Comparison of ENCODE assay signal across 1 cellular context in the genomic region with DNA sequence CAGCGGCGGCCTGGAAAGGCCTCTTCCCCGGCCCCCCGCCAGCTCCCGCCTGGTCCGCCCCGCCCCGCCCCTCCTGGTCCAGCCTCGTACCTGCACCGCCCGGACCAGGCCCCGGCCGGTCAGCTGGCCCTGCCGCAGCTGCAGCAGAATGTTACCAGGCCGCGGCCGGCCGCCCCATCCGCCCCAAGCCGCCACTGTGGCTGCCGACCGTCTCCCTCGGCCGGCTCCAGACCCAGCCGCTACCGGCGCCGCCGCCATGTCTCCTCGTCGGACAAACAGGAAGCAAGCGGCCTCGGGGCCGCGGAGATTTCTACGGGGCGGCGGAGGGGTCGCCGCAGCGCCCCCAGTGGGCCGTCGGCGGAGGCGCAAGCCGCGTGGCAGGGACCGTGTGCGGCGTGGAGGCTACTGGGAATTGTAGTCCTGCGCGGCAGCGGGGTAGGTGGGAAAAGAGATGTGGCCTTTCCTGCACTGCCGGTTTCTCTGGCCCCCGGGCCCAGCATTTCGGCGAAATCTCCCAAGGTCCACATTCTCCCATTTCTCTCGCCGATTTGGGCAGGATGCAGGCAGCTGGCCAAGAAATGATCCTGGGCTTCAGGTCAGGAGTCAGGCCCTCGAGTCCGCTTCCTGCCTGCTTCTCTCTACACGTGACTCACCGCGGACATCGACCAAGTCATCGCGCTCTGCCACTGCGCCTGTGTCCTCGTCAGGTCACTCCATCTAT.
TF ChIP-seq lines count a peak whose summit lies in the region.

A gene with protein sequence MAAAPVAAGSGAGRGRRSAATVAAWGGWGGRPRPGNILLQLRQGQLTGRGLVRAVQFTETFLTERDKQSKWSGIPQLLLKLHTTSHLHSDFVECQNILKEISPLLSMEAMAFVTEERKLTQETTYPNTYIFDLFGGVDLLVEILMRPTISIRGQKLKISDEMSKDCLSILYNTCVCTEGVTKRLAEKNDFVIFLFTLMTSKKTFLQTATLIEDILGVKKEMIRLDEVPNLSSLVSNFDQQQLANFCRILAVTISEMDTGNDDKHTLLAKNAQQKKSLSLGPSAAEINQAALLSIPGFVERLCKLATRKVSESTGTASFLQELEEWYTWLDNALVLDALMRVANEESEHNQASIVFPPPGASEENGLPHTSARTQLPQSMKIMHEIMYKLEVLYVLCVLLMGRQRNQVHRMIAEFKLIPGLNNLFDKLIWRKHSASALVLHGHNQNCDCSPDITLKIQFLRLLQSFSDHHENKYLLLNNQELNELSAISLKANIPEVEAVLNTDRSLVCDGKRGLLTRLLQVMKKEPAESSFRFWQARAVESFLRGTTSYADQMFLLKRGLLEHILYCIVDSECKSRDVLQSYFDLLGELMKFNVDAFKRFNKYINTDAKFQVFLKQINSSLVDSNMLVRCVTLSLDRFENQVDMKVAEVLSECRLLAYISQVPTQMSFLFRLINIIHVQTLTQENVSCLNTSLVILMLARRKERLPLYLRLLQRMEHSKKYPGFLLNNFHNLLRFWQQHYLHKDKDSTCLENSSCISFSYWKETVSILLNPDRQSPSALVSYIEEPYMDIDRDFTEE (minus strand): TSS at position 284 of the 721 bp plus-strand sequence. CDS start 26 bp downstream, at position 258.

TF ChIP-seq in HepG2, 621 proteins besides CTCF, POLR2A, EP300 and RAD21 (continued from another document and continues in another):
- no peak for TF ChIP-seq PREB (CRISPR knock-in tag; IDR thresholded peaks at IDR 0.05)
- TF ChIP-seq ZNF883 (CRISPR knock-in tag; IDR thresholded peaks at IDR 0.05; ENCODE audit: not compliant biosample characterization) = no peak
- TF ChIP-seq POLR2AphosphoS5 (IDR thresholded peaks at IDR 0.05; ENCODE audit: low read depth, low read length) = peak; percentile 90
- no peak for TF ChIP-seq SSRP1 (CRISPR knock-in tag; IDR thresholded peaks at IDR 0.05)
- TF ChIP-seq, protein P1, sequence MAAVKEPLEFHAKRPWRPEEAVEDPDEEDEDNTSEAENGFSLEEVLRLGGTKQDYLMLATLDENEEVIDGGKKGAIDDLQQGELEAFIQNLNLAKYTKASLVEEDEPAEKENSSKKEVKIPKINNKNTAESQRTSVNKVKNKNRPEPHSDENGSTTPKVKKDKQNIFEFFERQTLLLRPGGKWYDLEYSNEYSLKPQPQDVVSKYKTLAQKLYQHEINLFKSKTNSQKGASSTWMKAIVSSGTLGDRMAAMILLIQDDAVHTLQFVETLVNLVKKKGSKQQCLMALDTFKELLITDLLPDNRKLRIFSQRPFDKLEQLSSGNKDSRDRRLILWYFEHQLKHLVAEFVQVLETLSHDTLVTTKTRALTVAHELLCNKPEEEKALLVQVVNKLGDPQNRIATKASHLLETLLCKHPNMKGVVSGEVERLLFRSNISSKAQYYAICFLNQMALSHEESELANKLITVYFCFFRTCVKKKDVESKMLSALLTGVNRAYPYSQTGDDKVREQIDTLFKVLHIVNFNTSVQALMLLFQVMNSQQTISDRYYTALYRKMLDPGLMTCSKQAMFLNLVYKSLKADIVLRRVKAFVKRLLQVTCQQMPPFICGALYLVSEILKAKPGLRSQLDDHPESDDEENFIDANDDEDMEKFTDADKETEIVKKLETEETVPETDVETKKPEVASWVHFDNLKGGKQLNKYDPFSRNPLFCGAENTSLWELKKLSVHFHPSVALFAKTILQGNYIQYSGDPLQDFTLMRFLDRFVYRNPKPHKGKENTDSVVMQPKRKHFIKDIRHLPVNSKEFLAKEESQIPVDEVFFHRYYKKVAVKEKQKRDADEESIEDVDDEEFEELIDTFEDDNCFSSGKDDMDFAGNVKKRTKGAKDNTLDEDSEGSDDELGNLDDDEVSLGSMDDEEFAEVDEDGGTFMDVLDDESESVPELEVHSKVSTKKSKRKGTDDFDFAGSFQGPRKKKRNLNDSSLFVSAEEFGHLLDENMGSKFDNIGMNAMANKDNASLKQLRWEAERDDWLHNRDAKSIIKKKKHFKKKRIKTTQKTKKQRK (IDR thresholded peaks at IDR 0.05; ENCODE audit: low read length) = no peak
- TF ChIP-seq GLMP (CRISPR knock-in tag; IDR thresholded peaks at IDR 0.05; ENCODE audit: borderline replicate concordance) = peak; percentile 79; the same call in 1 of the 2 replicates
- TF ChIP-seq SP5 (CRISPR knock-in tag; IDR thresholded peaks at IDR 0.05; ENCODE audit: borderline replicate concordance, low read depth) = peak; percentile 43; the same call in 1 of the 2 replicates
- TF ChIP-seq, protein P2, sequence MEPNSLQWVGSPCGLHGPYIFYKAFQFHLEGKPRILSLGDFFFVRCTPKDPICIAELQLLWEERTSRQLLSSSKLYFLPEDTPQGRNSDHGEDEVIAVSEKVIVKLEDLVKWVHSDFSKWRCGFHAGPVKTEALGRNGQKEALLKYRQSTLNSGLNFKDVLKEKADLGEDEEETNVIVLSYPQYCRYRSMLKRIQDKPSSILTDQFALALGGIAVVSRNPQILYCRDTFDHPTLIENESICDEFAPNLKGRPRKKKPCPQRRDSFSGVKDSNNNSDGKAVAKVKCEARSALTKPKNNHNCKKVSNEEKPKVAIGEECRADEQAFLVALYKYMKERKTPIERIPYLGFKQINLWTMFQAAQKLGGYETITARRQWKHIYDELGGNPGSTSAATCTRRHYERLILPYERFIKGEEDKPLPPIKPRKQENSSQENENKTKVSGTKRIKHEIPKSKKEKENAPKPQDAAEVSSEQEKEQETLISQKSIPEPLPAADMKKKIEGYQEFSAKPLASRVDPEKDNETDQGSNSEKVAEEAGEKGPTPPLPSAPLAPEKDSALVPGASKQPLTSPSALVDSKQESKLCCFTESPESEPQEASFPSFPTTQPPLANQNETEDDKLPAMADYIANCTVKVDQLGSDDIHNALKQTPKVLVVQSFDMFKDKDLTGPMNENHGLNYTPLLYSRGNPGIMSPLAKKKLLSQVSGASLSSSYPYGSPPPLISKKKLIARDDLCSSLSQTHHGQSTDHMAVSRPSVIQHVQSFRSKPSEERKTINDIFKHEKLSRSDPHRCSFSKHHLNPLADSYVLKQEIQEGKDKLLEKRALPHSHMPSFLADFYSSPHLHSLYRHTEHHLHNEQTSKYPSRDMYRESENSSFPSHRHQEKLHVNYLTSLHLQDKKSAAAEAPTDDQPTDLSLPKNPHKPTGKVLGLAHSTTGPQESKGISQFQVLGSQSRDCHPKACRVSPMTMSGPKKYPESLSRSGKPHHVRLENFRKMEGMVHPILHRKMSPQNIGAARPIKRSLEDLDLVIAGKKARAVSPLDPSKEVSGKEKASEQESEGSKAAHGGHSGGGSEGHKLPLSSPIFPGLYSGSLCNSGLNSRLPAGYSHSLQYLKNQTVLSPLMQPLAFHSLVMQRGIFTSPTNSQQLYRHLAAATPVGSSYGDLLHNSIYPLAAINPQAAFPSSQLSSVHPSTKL (CRISPR knock-in tag; IDR thresholded peaks at IDR 0.05) = peak; percentile 75
- no peak for TF ChIP-seq SMARCC2 (IDR thresholded peaks at IDR 0.05)
- peak; percentile 94 for TF ChIP-seq KLF12 (CRISPR knock-in tag; IDR thresholded peaks at IDR 0.05; ENCODE audit: borderline replicate concordance)
- TF ChIP-seq, protein P3, sequence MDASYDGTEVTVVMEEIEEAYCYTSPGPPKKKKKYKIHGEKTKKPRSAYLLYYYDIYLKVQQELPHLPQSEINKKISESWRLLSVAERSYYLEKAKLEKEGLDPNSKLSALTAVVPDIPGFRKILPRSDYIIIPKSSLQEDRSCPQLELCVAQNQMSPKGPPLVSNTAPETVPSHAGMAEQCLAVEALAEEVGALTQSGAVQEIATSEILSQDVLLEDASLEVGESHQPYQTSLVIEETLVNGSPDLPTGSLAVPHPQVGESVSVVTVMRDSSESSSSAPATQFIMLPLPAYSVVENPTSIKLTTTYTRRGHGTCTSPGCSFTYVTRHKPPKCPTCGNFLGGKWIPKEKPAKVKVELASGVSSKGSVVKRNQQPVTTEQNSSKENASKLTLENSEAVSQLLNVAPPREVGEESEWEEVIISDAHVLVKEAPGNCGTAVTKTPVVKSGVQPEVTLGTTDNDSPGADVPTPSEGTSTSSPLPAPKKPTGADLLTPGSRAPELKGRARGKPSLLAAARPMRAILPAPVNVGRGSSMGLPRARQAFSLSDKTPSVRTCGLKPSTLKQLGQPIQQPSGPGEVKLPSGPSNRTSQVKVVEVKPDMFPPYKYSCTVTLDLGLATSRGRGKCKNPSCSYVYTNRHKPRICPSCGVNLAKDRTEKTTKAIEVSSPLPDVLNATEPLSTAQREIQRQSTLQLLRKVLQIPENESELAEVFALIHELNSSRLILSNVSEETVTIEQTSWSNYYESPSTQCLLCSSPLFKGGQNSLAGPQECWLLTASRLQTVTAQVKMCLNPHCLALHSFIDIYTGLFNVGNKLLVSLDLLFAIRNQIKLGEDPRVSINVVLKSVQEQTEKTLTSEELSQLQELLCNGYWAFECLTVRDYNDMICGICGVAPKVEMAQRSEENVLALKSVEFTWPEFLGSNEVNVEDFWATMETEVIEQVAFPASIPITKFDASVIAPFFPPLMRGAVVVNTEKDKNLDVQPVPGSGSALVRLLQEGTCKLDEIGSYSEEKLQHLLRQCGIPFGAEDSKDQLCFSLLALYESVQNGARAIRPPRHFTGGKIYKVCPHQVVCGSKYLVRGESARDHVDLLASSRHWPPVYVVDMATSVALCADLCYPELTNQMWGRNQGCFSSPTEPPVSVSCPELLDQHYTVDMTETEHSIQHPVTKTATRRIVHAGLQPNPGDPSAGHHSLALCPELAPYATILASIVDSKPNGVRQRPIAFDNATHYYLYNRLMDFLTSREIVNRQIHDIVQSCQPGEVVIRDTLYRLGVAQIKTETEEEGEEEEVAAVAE (CRISPR knock-in tag; IDR thresholded peaks at IDR 0.05; ENCODE audit: borderline replicate concordance) = no peak; the same call in none of the 2 replicates
- TF ChIP-seq, protein P4, sequence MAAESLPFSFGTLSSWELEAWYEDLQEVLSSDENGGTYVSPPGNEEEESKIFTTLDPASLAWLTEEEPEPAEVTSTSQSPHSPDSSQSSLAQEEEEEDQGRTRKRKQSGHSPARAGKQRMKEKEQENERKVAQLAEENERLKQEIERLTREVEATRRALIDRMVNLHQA (CRISPR knock-in tag; IDR thresholded peaks at IDR 0.05) = no peak; the same call in 1 of the 2 replicates
- TF ChIP-seq PAWR (CRISPR knock-in tag; IDR thresholded peaks at IDR 0.05; ENCODE audit: borderline replicate concordance) = peak; percentile 96; the same call in 1 of the 2 replicates
- peak; percentile 49 for TF ChIP-seq JUN (CRISPR knock-in tag; IDR thresholded peaks at IDR 0.05)
- TF ChIP-seq ZSCAN21 (CRISPR knock-in tag; IDR thresholded peaks at IDR 0.05; ENCODE audit: borderline replicate concordance) = peak; percentile 97
- 0 out of 2 replicates have a peak, but pooled peaks have one; percentile 26 for TF ChIP-seq ZNF101 (CRISPR knock-in tag; IDR thresholded peaks at IDR 0.05; ENCODE audit: borderline replicate concordance, low read depth)
- TF ChIP-seq BHLHE40 (IDR thresholded peaks at IDR 0.05; ENCODE audit: low read length) = peak; percentile 86
- peak; percentile 98 for TF ChIP-seq ZNF501 (CRISPR knock-in tag; IDR thresholded peaks at IDR 0.05)
- TF ChIP-seq ZNF75D (CRISPR knock-in tag; IDR thresholded peaks at IDR 0.05; ENCODE audit: borderline replicate concordance) = no peak
- TF ChIP-seq ZNF776 (CRISPR knock-in tag; IDR thresholded peaks at IDR 0.05) = peak; percentile 97
- TF ChIP-seq, protein P5, sequence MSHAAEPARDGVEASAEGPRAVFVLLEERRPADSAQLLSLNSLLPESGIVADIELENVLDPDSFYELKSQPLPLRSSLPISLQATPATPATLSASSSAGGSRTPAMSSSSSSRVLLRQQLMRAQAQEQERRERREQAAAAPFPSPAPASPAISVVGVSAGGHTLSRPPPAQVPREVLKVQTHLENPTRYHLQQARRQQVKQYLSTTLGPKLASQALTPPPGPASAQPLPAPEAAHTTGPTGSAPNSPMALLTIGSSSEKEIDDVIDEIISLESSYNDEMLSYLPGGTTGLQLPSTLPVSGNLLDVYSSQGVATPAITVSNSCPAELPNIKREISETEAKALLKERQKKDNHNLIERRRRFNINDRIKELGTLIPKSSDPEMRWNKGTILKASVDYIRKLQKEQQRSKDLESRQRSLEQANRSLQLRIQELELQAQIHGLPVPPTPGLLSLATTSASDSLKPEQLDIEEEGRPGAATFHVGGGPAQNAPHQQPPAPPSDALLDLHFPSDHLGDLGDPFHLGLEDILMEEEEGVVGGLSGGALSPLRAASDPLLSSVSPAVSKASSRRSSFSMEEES (CRISPR knock-in tag; IDR thresholded peaks at IDR 0.05) = peak; percentile 95
- 0 out of 2 replicates have a peak, but pooled peaks have one; percentile 78 for TF ChIP-seq ZNF180 (CRISPR knock-in tag; IDR thresholded peaks at IDR 0.05; ENCODE audit: borderline replicate concordance, low read depth)
- peak; percentile 18; the same call in 1 of the 2 replicates for TF ChIP-seq ZBED4 (CRISPR knock-in tag; IDR thresholded peaks at IDR 0.05; ENCODE audit: borderline replicate concordance)
- peak; percentile 91; the same call in 1 of the 2 replicates for TF ChIP-seq ATRX (CRISPR knock-in tag; IDR thresholded peaks at IDR 0.05; ENCODE audit: borderline replicate concordance)
